Comparison of ENCODE assay signal across 1 cellular context in the genomic region with DNA sequence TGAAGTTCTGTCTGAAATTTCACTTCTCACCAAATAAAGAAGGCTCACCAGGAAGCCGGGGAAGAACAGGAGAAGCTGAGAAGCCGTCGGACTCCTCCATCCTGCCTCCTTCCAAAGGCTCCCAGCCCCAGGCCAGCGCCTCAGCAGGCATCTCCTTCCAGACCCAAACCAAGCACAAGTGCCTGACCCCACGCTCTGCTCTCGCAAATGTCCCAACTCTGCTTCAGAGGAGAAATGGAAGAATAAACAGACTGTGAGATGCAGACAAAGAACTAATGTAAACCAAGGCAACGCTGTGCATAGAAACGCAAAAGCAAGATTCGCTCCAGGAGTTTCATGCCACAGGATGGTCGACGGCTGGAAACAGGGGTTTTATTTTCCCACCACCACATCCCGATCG.
TF ChIP-seq lines count a peak whose summit lies in the region.

No MANE protein-coding gene starts in this region.

TF ChIP-seq in GM23338, 12 proteins besides CTCF, POLR2A, EP300 and RAD21 (continued from another document):
- TF ChIP-seq, protein P1, sequence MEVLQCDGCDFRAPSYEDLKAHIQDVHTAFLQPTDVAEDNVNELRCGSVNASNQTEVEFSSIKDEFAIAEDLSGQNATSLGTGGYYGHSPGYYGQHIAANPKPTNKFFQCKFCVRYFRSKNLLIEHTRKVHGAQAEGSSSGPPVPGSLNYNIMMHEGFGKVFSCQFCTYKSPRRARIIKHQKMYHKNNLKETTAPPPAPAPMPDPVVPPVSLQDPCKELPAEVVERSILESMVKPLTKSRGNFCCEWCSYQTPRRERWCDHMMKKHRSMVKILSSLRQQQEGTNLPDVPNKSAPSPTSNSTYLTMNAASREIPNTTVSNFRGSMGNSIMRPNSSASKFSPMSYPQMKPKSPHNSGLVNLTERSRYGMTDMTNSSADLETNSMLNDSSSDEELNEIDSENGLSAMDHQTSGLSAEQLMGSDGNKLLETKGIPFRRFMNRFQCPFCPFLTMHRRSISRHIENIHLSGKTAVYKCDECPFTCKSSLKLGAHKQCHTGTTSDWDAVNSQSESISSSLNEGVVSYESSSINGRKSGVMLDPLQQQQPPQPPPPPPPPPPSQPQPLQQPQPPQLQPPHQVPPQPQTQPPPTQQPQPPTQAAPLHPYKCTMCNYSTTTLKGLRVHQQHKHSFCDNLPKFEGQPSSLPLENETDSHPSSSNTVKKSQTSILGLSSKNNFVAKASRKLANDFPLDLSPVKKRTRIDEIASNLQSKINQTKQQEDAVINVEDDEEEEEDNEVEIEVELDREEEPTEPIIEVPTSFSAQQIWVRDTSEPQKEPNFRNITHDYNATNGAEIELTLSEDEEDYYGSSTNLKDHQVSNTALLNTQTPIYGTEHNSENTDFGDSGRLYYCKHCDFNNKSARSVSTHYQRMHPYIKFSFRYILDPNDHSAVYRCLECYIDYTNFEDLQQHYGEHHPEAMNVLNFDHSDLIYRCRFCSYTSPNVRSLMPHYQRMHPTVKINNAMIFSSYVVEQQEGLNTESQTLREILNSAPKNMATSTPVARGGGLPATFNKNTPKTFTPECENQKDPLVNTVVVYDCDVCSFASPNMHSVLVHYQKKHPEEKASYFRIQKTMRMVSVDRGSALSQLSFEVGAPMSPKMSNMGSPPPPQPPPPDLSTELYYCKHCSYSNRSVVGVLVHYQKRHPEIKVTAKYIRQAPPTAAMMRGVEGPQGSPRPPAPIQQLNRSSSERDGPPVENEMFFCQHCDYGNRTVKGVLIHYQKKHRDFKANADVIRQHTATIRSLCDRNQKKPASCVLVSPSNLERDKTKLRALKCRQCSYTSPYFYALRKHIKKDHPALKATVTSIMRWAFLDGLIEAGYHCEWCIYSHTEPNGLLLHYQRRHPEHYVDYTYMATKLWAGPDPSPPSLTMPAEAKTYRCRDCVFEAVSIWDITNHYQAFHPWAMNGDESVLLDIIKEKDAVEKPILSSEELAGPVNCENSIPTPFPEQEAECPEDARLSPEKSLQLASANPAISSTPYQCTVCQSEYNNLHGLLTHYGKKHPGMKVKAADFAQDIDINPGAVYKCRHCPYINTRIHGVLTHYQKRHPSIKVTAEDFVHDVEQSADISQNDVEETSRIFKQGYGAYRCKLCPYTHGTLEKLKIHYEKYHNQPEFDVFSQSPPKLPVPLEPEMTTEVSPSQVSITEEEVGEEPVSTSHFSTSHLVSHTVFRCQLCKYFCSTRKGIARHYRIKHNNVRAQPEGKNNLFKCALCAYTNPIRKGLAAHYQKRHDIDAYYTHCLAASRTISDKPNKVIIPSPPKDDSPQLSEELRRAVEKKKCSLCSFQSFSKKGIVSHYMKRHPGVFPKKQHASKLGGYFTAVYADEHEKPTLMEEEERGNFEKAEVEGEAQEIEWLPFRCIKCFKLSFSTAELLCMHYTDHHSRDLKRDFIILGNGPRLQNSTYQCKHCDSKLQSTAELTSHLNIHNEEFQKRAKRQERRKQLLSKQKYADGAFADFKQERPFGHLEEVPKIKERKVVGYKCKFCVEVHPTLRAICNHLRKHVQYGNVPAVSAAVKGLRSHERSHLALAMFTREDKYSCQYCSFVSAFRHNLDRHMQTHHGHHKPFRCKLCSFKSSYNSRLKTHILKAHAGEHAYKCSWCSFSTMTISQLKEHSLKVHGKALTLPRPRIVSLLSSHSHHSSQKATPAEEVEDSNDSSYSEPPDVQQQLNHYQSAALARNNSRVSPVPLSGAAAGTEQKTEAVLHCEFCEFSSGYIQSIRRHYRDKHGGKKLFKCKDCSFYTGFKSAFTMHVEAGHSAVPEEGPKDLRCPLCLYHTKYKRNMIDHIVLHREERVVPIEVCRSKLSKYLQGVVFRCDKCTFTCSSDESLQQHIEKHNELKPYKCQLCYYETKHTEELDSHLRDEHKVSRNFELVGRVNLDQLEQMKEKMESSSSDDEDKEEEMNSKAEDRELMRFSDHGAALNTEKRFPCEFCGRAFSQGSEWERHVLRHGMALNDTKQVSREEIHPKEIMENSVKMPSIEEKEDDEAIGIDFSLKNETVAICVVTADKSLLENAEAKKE (CRISPR knock-in tag; IDR thresholded peaks at IDR 0.05), result no peak
